ENCODE assay signal across 31 cellular contexts in the genomic region with DNA sequence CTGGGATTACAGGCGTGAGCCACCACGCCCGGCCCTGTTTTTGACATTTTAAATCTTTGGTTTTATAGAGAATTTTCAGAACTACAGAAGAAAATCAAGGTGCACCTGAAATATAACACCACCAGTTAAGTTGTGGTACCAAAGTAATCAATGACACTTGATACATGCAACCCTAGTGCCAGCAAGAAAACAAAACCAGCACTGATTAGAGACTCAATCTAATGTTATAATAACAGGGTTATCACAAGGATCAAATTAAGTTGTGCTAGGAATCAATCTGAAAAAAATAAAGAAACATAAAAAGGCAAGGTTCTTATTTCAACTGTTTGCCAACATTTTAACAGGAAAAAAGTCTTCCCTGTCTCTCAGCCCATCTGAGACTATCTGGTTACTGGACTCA.
"Had no signal": no experiment of that assay in that cellular context is flagged by ENCODE, and none has a peak within 500 bp of the region (broad histone marks: within the 10 kb centered on the region; RNA-seq: fewer than 3 reads in every experiment).

No MANE protein-coding gene starts in this region.

- H3K4me1 Mint-ChIP-seq: activated B cell treated with CpG ODN at 0.5 μM for 24 hours; activated CD4-positive, alpha-beta T cell treated with anti-CD3 and anti-CD28 coated beads, Interleukin-2, amount 10 ng/mL, durations not matched to agents 24 days and 14 days; activated naive CD8-positive, alpha-beta T cell treated with anti-CD3 and anti-CD28 coated beads, Interleukin-2, amount 50 U/mL, for 24 hours had no signal

- H3K27me3 Mint-ChIP-seq: activated B cell treated with CpG ODN at 0.5 μM for 24 hours; activated CD4-positive, alpha-beta memory T cell treated with anti-CD3 and anti-CD28 coated beads for 36 hours; activated CD8-positive, alpha-beta T cell treated with anti-CD3 and anti-CD28 coated beads for 36 hours; activated naive CD4-positive, alpha-beta T cell treated with anti-CD3 and anti-CD28 coated beads, Interleukin-2, amount 50 U/mL, for 24 hours; activated naive CD8-positive, alpha-beta T cell; activated T-cell treated with anti-CD3 and anti-CD28 coated beads, Interleukin-2, amount 50 U/mL, for 24 hours; central memory CD8-positive, alpha-beta T cell; T-cell; T-helper 17 cell had no signal

- H3K27me3 ChIP-seq: ascending aorta, cardiac muscle cell had no signal

- H3K36me3 ChIP-seq: cardiac muscle cell had no signal

- H3K9me3 ChIP-seq: ascending aorta had no signal

- H3K27ac Mint-ChIP-seq: activated B cell treated with CpG ODN at 0.5 μM for 24 hours; activated CD4-positive, alpha-beta memory T cell treated with anti-CD3 and anti-CD28 coated beads for 36 hours; activated CD4-positive, alpha-beta T cell treated with anti-CD3 and anti-CD28 coated beads, Interleukin-2, amount 10 ng/mL, durations not matched to agents 24 days and 14 days; activated CD8-positive, alpha-beta T cell treated with anti-CD3 and anti-CD28 coated beads for 36 hours; activated naive CD4-positive, alpha-beta T cell treated with anti-CD3 and anti-CD28 coated beads, Interleukin-2, amount 10 ng/mL, durations not matched to agents 7 days and 5 days; activated naive CD4-positive, alpha-beta T cell treated with anti-CD3 and anti-CD28 coated beads, Interleukin-2, amount 50 U/mL, for 24 hours; activated naive CD8-positive, alpha-beta T cell; activated naive CD8-positive, alpha-beta T cell treated with anti-CD3 and anti-CD28 coated beads, Interleukin-2, amount 10 ng/mL, durations not matched to agents 7 days and 5 days; activated naive CD8-positive, alpha-beta T cell treated with anti-CD3 and anti-CD28 coated beads, Interleukin-2, amount 50 U/mL, for 24 hours; activated T-cell treated with anti-CD3 and anti-CD28 coated beads, Interleukin-2, amount 50 U/mL, for 24 hours; activated T-helper 2 cell treated with anti-CD3 and anti-CD28 coated beads, Interferon-gamma antibody, Interleukin-2, Interleukin-4, amounts not matched to agents 10 μg/mL and 5 μg/mL and 100 μg/mL, durations not matched to agents 14 hours and 24 hours and 36 hours; brain; T-cell; T-helper 17 cell had no signal

- H3K36me3 Mint-ChIP-seq: activated naive CD8-positive, alpha-beta T cell treated with anti-CD3 and anti-CD28 coated beads, Interleukin-2, amount 10 ng/mL, durations not matched to agents 7 days and 5 days; brain had no signal

- H3K4me3 Mint-ChIP-seq: activated B cell treated with CpG ODN at 0.5 μM for 24 hours; activated CD4-positive, alpha-beta memory T cell treated with anti-CD3 and anti-CD28 coated beads for 36 hours; activated CD4-positive, alpha-beta T cell treated with anti-CD3 and anti-CD28 coated beads, Interleukin-2, amount 10 ng/mL, durations not matched to agents 24 days and 14 days; activated CD8-positive, alpha-beta T cell treated with anti-CD3 and anti-CD28 coated beads for 36 hours; activated naive CD4-positive, alpha-beta T cell treated with anti-CD3 and anti-CD28 coated beads, Interleukin-2, amount 10 ng/mL, durations not matched to agents 7 days and 5 days; activated naive CD4-positive, alpha-beta T cell treated with anti-CD3 and anti-CD28 coated beads, Interleukin-2, amount 50 U/mL, for 24 hours; activated naive CD8-positive, alpha-beta T cell; activated naive CD8-positive, alpha-beta T cell treated with anti-CD3 and anti-CD28 coated beads, Interleukin-2, amount 10 ng/mL, durations not matched to agents 7 days and 5 days; activated naive CD8-positive, alpha-beta T cell treated with anti-CD3 and anti-CD28 coated beads, Interleukin-2, amount 50 U/mL, for 24 hours; activated T-cell treated with anti-CD3 and anti-CD28 coated beads, Interleukin-2, amount 50 U/mL, for 24 hours; brain; central memory CD8-positive, alpha-beta T cell; T-cell; T-helper 17 cell had no signal

- DNase-seq: activated B cell treated with CpG ODN at 0.5 μM for 24 hours; activated CD4-positive, alpha-beta memory T cell treated with anti-CD3 and anti-CD28 coated beads for 36 hours; activated CD4-positive, alpha-beta T cell treated with anti-CD3 and anti-CD28 coated beads for 4 hours; activated CD4-positive, alpha-beta T cell treated with anti-CD3 and anti-CD28 coated beads, Interleukin-2, amount 10 ng/mL, durations not matched to agents 24 days and 14 days; activated CD4-positive, alpha-beta T cell treated with anti-CD3 and anti-CD28 coated beads, Interleukin-2, amount 50 U/mL, for 1 hour; activated CD4-positive, alpha-beta T cell treated with anti-CD3 and anti-CD28 coated beads, Interleukin-2, amount 50 U/mL, for 4 hours; activated CD4-positive, CD25-positive, alpha-beta regulatory T cell treated with anti-CD3 and anti-CD28 coated beads, Interleukin-2, amount 50 U/mL, for 72 hours; activated CD8-positive, alpha-beta memory T cell treated with anti-CD3 and anti-CD28 coated beads, Interleukin-2, amount 50 U/mL, for 4 hours; activated CD8-positive, alpha-beta T cell treated with anti-CD3 and anti-CD28 coated beads for 36 hours; activated effector memory CD4-positive, alpha-beta T cell treated with Interleukin-2 at 50 U/mL for 16 hours; activated gamma-delta T cell; activated naive CD4-positive, alpha-beta T cell treated with anti-CD3 and anti-CD28 coated beads, Interleukin-2, amount 10 ng/mL, durations not matched to agents 7 days and 5 days; activated naive CD4-positive, alpha-beta T cell treated with Interleukin-2 at 50 U/mL for 16 hours; activated naive CD8-positive, alpha-beta T cell treated with anti-CD3 and anti-CD28 coated beads, Interleukin-2, amount 10 ng/mL, durations not matched to agents 7 days and 5 days; activated naive CD8-positive, alpha-beta T cell treated with anti-CD3 and anti-CD28 coated beads, Interleukin-2, amount 50 U/mL, for 24 hours; activated T-cell treated with anti-CD3 and anti-CD28 coated beads, Interleukin-2, amount 50 U/mL, for 24 hours; activated T-cell treated with anti-CD3 and anti-CD28 coated beads, Interleukin-2, amount 50 U/mL, for 48 hours; amygdala; anterior cingulate cortex; caudate nucleus; cerebellar nuclear complex; T-cell; T-helper 17 cell had no signal

- ATAC-seq: activated CD8-positive, alpha-beta T cell treated with anti-CD3 and anti-CD28 coated beads for 36 hours; activated naive CD8-positive, alpha-beta T cell treated with anti-CD3 and anti-CD28 coated beads, Interleukin-2, amount 50 U/mL, for 24 hours; T-cell; T-helper 17 cell had no signal

- H3K9me3 Mint-ChIP-seq: activated B cell treated with CpG ODN at 0.5 μM for 24 hours; activated CD4-positive, alpha-beta memory T cell treated with anti-CD3 and anti-CD28 coated beads for 36 hours; activated CD4-positive, alpha-beta T cell treated with anti-CD3 and anti-CD28 coated beads, Interleukin-2, amount 10 ng/mL, durations not matched to agents 24 days and 14 days; activated CD8-positive, alpha-beta T cell treated with anti-CD3 and anti-CD28 coated beads for 36 hours; activated naive CD4-positive, alpha-beta T cell treated with anti-CD3 and anti-CD28 coated beads, Interleukin-2, amount 10 ng/mL, durations not matched to agents 7 days and 5 days; activated naive CD4-positive, alpha-beta T cell treated with anti-CD3 and anti-CD28 coated beads, Interleukin-2, amount 50 U/mL, for 24 hours; activated naive CD8-positive, alpha-beta T cell treated with anti-CD3 and anti-CD28 coated beads, Interleukin-2, amount 10 ng/mL, durations not matched to agents 7 days and 5 days; activated naive CD8-positive, alpha-beta T cell treated with anti-CD3 and anti-CD28 coated beads, Interleukin-2, amount 50 U/mL, for 24 hours; activated T-cell treated with anti-CD3 and anti-CD28 coated beads, Interleukin-2, amount 50 U/mL, for 24 hours; activated T-helper 2 cell treated with anti-CD3 and anti-CD28 coated beads, Interferon-gamma antibody, Interleukin-2, Interleukin-4, amounts not matched to agents 10 μg/mL and 5 μg/mL and 100 μg/mL, durations not matched to agents 14 hours and 24 hours and 36 hours; brain; central memory CD8-positive, alpha-beta T cell; T-cell had no signal

- H3K4me3 ChIP-seq: ascending aorta, cardiac muscle cell had no signal

- H3K4me1 ChIP-seq: ascending aorta had no signal

- H3K27ac ChIP-seq: ascending aorta, cardiac muscle cell, VCaP had no signal
